Comparison of ENCODE assay signal across 8 cellular contexts in genomic region chr10:104267721-104268690, GRCh38. TPM values are rescaled to one million over a fixed set of nuclear protein-coding genes. Genes with fewer than 3 reads are reported as not detected.
A peak's percentile ranks its signal among the peaks of the same experiment; 100 is the strongest.
DNase-seq lines count a peak whose midpoint lies in the region; ATAC-seq, FAIRE-seq and TF ChIP-seq lines count a peak whose summit lies in the region.

No MANE protein-coding gene starts in this region.

- peaks cover 42% of the 10 kb centered on the region for H3K36me3 ChIP-seq in HAP-1 (replicated peaks)
- no peaks in the 10 kb centered on the region; the same call in 1 of the 2 replicates for H3K36me3 ChIP-seq in iPS DF 6.9 (ENCODE audit: control insufficient read depth, insufficient read depth, low read length)

- ATAC-seq in A549 (peak; percentile 2 to 9; a peak in 4 of 6 replicates), GM18873 (IDR thresholded peaks at IDR 0.05; ENCODE audit: low FRiP score, unreplicated experiment) (no peak)

- H3K9me3 ChIP-seq in A549: no peaks in the 10 kb centered on the region
- H3K9me3 ChIP-seq in HAP-1: no peaks in the 10 kb centered on the region
- H3K9me3 ChIP-seq in iPS DF 6.9 (ENCODE audit: control insufficient read depth, insufficient read depth, low read length): no peaks in the 10 kb centered on the region

- peak overlapping the region; percentile 92 for H3K4me3 Mint-ChIP-seq in activated T-helper 2 cell treated with anti-CD3 and anti-CD28 coated beads, Interferon-gamma antibody, Interleukin-2, Interleukin-4, amounts not matched to agents 10 μg/mL and 5 μg/mL and 100 μg/mL, durations not matched to agents 14 hours and 24 hours and 36 hours (ENCODE audit: low read depth)

- peak overlapping the region; percentile 68 for H3K4me3 ChIP-seq in A549
- peak overlapping the region; percentile 77 for H3K4me3 ChIP-seq in HAP-1
- peak overlapping the region; percentile 92 for H3K4me3 ChIP-seq in iPS DF 6.9 (ENCODE audit: low read length)

- TF ChIP-seq RAD21 in A549 (conservative IDR thresholded peaks at IDR 0.05 in 1 of 2, IDR thresholded peaks at IDR 0.05 in 1 of 2): no peak

- FAIRE-seq in A549 (lab: Jason Lieb, UNC): no peak

- WGBS in A549 (ENCODE audit: missing lambda C conversion rate): 57% methylated on average over 23 of the region's 23 CpGs
- WGBS in iPS DF 6.9 (ENCODE audit: insufficient coverage, insufficient read length): no CpG with 5 or more reads among the region's 23 CpGs

- CTCF ChIA-PET in A549 (lab: Yijun Ruan, JAX): interaction anchor here (0.6 to 1.2 kb wide), 3 partner anchors 8 to 222 kb away, joined by 3 to 5 read pairs (median 3); no protein-coding TSS in a partner anchor

- H3K27me3 ChIP-seq in HAP-1 (ENCODE audit: low read depth): no peaks in the 10 kb centered on the region
- H3K27me3 ChIP-seq in iPS DF 6.9 (ENCODE audit: control insufficient read depth, insufficient read depth, low read length): no peaks in the 10 kb centered on the region

- H3K27ac Mint-ChIP-seq in activated T-helper 2 cell treated with anti-CD3 and anti-CD28 coated beads, Interferon-gamma antibody, Interleukin-2, Interleukin-4, amounts not matched to agents 10 μg/mL and 5 μg/mL and 100 μg/mL, durations not matched to agents 14 hours and 24 hours and 36 hours: peak overlapping the region; percentile 92

- H3K9me3 Mint-ChIP-seq in activated T-helper 2 cell treated with anti-CD3 and anti-CD28 coated beads, Interferon-gamma antibody, Interleukin-2, Interleukin-4, amounts not matched to agents 10 μg/mL and 5 μg/mL and 100 μg/mL, durations not matched to agents 14 hours and 24 hours and 36 hours: no peaks in the 10 kb centered on the region

- TF ChIP-seq EP300 in A549 (IDR thresholded peaks at IDR 0.05): no peak

- TF ChIP-seq POLR2A in A549 (IDR thresholded peaks at IDR 0.05; ENCODE audit: low read length): no peak

- in situ Hi-C loops in HAP-1 (cut with MboI; ENCODE audit: low sequenced_read_pairs): no loop called here

- intact Hi-C loops in activated T-helper 2 cell treated with anti-CD3 and anti-CD28 coated beads, Interferon-gamma antibody, Interleukin-2, Interleukin-4, amounts not matched to agents 10 μg/mL and 5 μg/mL and 100 μg/mL, durations not matched to agents 14 hours and 24 hours and 36 hours (cut with micrococcal nuclease): loop anchor here (1.0 to 10.0 kb wide), 6 partner anchors 8 to 573 kb away; partner anchors contain the start of genes CFAP43 and STN1

- H3K4me1 ChIP-seq in A549: peaks cover 16% of the 10 kb centered on the region; the same call in 2 of the 3 replicates
- H3K4me1 ChIP-seq in HAP-1: peaks cover 5% of the 10 kb centered on the region; the same call in 1 of the 2 replicates
- H3K4me1 ChIP-seq in iPS DF 6.9 (ENCODE audit: control insufficient read depth, insufficient read depth, low read length): no peaks in the 10 kb centered on the region

- POLR2A ChIA-PET in A549 (lab: Yijun Ruan, JAX): interaction anchor here (0.9 to 3.2 kb wide), 12 partner anchors 10 to 219 kb away, joined by 3 to 27 read pairs (median 4); partner anchors contain the start of genes CFAP58, GSTO1, ITPRIP and SFR1

- no peak for DNase-seq in A549 (ENCODE audit: low read depth in 1 of 2, low spot score in 1 of 2)
- DNase-seq in HAP-1 (ENCODE audit: low spot score in 2 of 2): no peak
- DNase-seq in activated T-helper 2 cell treated with anti-CD3 and anti-CD28 coated beads, Interferon-gamma antibody, Interleukin-2, Interleukin-4, amounts not matched to agents 10 μg/mL and 5 μg/mL and 100 μg/mL, durations not matched to agents 14 hours and 24 hours and 36 hours (ENCODE audit: low spot score): no peak
- DNase-seq in iPS DF 6.9 (ENCODE audit: low read depth, low spot score): no peak
- DNase-seq in stimulated activated CD4-positive, alpha-beta T cell treated with anti-CD3 and anti-CD28 coated beads, Interleukin-15, amount 100 ng/mL, for 24 hours: peak; percentile 52
- DNase-seq in NCI-H774 (lab: John Stamatoyannopoulos, UW): no peak
- no peak for DNase-seq in mucosa of gallbladder (ENCODE audit: low spot score)

- peak overlapping the region; percentile 82 to 91 for H3K27ac ChIP-seq in A549
- H3K27ac ChIP-seq in iPS DF 6.9 (ENCODE audit: low read length): no peak overlapping the region

- H3K36me3 Mint-ChIP-seq in activated T-helper 2 cell treated with anti-CD3 and anti-CD28 coated beads, Interferon-gamma antibody, Interleukin-2, Interleukin-4, amounts not matched to agents 10 μg/mL and 5 μg/mL and 100 μg/mL, durations not matched to agents 14 hours and 24 hours and 36 hours (ENCODE audit: low read depth): peaks cover 52% of the 10 kb centered on the region

- no peaks in the 10 kb centered on the region for H3K27me3 Mint-ChIP-seq in activated T-helper 2 cell treated with anti-CD3 and anti-CD28 coated beads, Interferon-gamma antibody, Interleukin-2, Interleukin-4, amounts not matched to agents 10 μg/mL and 5 μg/mL and 100 μg/mL, durations not matched to agents 14 hours and 24 hours and 36 hours (ENCODE audit: low read depth)

- H3K4me2 ChIP-seq in A549: peak overlapping the region; percentile 91

- peaks cover 40% of the 10 kb centered on the region for H3K4me1 Mint-ChIP-seq in activated T-helper 2 cell treated with anti-CD3 and anti-CD28 coated beads, Interferon-gamma antibody, Interleukin-2, Interleukin-4, amounts not matched to agents 10 μg/mL and 5 μg/mL and 100 μg/mL, durations not matched to agents 14 hours and 24 hours and 36 hours (ENCODE audit: low read depth)

- no peak for TF ChIP-seq CTCF in A549 (IDR thresholded peaks at IDR 0.05)

TF ChIP-seq in A549, 52 proteins besides CTCF, POLR2A, EP300 and RAD21 (continues in another document):
- TF ChIP-seq CEBPB (IDR thresholded peaks at IDR 0.05): no peak
- TF ChIP-seq SREBF2 (IDR thresholded peaks at IDR 0.05): no peak
- no peak for TF ChIP-seq TFCP2L1 (CRISPR knock-in tag; IDR thresholded peaks at IDR 0.05)
- TF ChIP-seq, protein P1, sequence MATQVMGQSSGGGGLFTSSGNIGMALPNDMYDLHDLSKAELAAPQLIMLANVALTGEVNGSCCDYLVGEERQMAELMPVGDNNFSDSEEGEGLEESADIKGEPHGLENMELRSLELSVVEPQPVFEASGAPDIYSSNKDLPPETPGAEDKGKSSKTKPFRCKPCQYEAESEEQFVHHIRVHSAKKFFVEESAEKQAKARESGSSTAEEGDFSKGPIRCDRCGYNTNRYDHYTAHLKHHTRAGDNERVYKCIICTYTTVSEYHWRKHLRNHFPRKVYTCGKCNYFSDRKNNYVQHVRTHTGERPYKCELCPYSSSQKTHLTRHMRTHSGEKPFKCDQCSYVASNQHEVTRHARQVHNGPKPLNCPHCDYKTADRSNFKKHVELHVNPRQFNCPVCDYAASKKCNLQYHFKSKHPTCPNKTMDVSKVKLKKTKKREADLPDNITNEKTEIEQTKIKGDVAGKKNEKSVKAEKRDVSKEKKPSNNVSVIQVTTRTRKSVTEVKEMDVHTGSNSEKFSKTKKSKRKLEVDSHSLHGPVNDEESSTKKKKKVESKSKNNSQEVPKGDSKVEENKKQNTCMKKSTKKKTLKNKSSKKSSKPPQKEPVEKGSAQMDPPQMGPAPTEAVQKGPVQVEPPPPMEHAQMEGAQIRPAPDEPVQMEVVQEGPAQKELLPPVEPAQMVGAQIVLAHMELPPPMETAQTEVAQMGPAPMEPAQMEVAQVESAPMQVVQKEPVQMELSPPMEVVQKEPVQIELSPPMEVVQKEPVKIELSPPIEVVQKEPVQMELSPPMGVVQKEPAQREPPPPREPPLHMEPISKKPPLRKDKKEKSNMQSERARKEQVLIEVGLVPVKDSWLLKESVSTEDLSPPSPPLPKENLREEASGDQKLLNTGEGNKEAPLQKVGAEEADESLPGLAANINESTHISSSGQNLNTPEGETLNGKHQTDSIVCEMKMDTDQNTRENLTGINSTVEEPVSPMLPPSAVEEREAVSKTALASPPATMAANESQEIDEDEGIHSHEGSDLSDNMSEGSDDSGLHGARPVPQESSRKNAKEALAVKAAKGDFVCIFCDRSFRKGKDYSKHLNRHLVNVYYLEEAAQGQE (IDR thresholded peaks at IDR 0.05): no peak
- TF ChIP-seq CHD2 (IDR thresholded peaks at IDR 0.05; ENCODE audit: low read length, partially characterized antibody): no peak
- no peak for TF ChIP-seq SMC3 (IDR thresholded peaks at IDR 0.05)
- TF ChIP-seq KDM1A (IDR thresholded peaks at IDR 0.05; ENCODE audit: low read depth): no peak
- no peak for TF ChIP-seq HOXB13 (CRISPR knock-in tag; IDR thresholded peaks at IDR 0.05; ENCODE audit: low read depth)
- no peak for TF ChIP-seq FOSL2 (IDR thresholded peaks at IDR 0.05)
- no peak for TF ChIP-seq FOSL2 (CRISPR knock-in tag; IDR thresholded peaks at IDR 0.05)
- TF ChIP-seq CBX8 (IDR thresholded peaks at IDR 0.05): no peak

RNA-seq across cellular contexts. Expression of gene GSTO2, which starts 1.0 kb away (rescaled TPM):
- polyA plus RNA-seq in A549 (2011; rRNA removed): 5.7 and 6.3 TPM in 2 replicates
- polyA plus RNA-seq in A549 (2012; cell fraction: cytosol; rRNA removed): 1.7 and 2.1 TPM in 2 replicates
- 0.80 and 3.0 TPM in 2 replicates for polyA plus RNA-seq in A549 (2012; cell fraction: nucleus; rRNA removed)
- 1.3 to 1.9 TPM (median 1.8 TPM) in 3 replicates for polyA plus RNA-seq in A549 (2017; fragmentation: RNase III; extraction: RNeasy Plus Mini Kit Qiagen cat#74134 plus additional on column Dnase treatment)
- polyA minus RNA-seq in A549 (2011; rRNA and poly(A)+ RNA removed): 1.6 and 2.8 TPM in 2 replicates
- 0.57 and 1.4 TPM in 2 replicates for total RNA-seq in activated T-helper 2 cell treated with anti-CD3 and anti-CD28 coated beads, Interferon-gamma antibody, Interleukin-2, Interleukin-4, amounts not matched to agents 10 μg/mL and 5 μg/mL and 100 μg/mL, durations not matched to agents 14 hours and 24 hours and 36 hours
- 17.2 TPM for total RNA-seq in mucosa of gallbladder

RNA-seq across cellular contexts. Expression of gene GSTO1, which starts 13.3 kb away (rescaled TPM):
- polyA plus RNA-seq in A549 (2011; rRNA removed) (172 and 204 TPM in 2 replicates), A549 (2017; fragmentation: RNase III; extraction: RNeasy Plus Mini Kit Qiagen cat#74134 plus additional on column Dnase treatment) (152 to 163 TPM (median 156 TPM) in 3 replicates)
- polyA plus RNA-seq in A549 (2012; cell fraction: cytosol; rRNA removed): 97.9 and 112 TPM in 2 replicates
- polyA plus RNA-seq in A549 (2012; cell fraction: nucleus; rRNA removed): 33.3 and 54.1 TPM in 2 replicates
- 23.8 TPM in 2 replicates for polyA minus RNA-seq in A549 (2011; rRNA and poly(A)+ RNA removed)
- 168 and 174 TPM in 2 replicates for total RNA-seq in activated T-helper 2 cell treated with anti-CD3 and anti-CD28 coated beads, Interferon-gamma antibody, Interleukin-2, Interleukin-4, amounts not matched to agents 10 μg/mL and 5 μg/mL and 100 μg/mL, durations not matched to agents 14 hours and 24 hours and 36 hours
- total RNA-seq in mucosa of gallbladder: 95.0 TPM

RNA-seq across cellular contexts. Expression of gene CFAP43, which starts 35.8 kb away (rescaled TPM):
- polyA plus RNA-seq in A549 (2011; rRNA removed): 0.42 and 0.75 TPM in 2 replicates
- 0.08 and 0.13 TPM in 2 replicates for polyA plus RNA-seq in A549 (2012; cell fraction: cytosol; rRNA removed)
- polyA plus RNA-seq in A549 (2012; cell fraction: nucleus; rRNA removed): 0.14 and 0.16 TPM in 2 replicates
- 0.16 to 0.36 TPM (median 0.31 TPM) in 3 replicates for polyA plus RNA-seq in A549 (2017; fragmentation: RNase III; extraction: RNeasy Plus Mini Kit Qiagen cat#74134 plus additional on column Dnase treatment)
- 0.24 and 0.25 TPM in 2 replicates for polyA minus RNA-seq in A549 (2011; rRNA and poly(A)+ RNA removed)
- 0.07 TPM in 1 of 2 replicates, not detected in the other for total RNA-seq in activated T-helper 2 cell treated with anti-CD3 and anti-CD28 coated beads, Interferon-gamma antibody, Interleukin-2, Interleukin-4, amounts not matched to agents 10 μg/mL and 5 μg/mL and 100 μg/mL, durations not matched to agents 14 hours and 24 hours and 36 hours
- total RNA-seq in mucosa of gallbladder: 1.9 TPM
